8 cellular contexts compared by ENCODE assay signal in the genomic region with DNA sequence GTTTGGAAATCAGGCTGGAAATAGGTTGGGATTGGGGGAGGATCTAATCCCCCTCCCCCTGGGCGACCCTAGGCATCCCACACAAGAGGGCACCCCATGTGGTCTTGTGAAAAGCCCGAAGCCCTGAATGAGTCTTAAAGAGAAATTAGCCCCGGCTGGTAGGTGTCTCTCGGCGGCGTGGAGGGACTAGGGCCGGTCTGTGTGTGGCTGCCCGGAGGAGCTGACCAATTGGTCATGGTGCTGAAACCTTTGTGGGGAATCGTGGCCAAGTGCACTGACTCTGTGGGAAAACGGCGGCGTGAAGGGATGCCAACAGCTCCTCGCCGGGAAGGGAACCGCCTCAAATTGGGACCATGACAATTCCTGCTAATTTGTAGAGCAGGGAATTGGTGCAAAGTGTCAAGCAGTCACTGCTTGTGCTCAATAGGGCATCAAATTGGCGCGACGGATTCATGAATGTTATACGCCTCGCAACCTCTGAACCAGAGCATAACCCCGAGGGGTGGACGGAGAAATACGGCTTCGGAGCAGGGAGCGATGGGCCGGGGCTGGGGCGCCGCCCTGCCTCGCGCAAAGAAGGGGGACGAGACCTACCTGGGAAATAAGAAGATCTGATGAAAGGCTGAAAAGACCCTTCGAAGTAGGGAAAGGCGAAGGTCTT. TPM values are rescaled to one million over a fixed set of nuclear protein-coding genes. Genes with fewer than 3 reads are reported as not detected.
DNase-seq lines count a peak whose midpoint lies in the region; ATAC-seq and TF ChIP-seq lines count a peak whose summit lies in the region.

No MANE protein-coding gene starts in this region.

- peaks cover 11% of the 10 kb centered on the region for H3K36me3 Mint-ChIP-seq in activated CD4-positive, alpha-beta T cell treated with anti-CD3 and anti-CD28 coated beads, Interleukin-2, amount 10 ng/mL, durations not matched to agents 24 days and 14 days (ENCODE audit: low read depth)
- H3K36me3 Mint-ChIP-seq in activated CD8-positive, alpha-beta T cell treated with anti-CD3 and anti-CD28 coated beads for 36 hours (ENCODE audit: low read depth), result peaks cover 5% of the 10 kb centered on the region

- no peak for ATAC-seq in activated CD8-positive, alpha-beta T cell treated with anti-CD3 and anti-CD28 coated beads for 36 hours
- ATAC-seq in left ventricle myocardium superior, result peak; percentile 84
- ATAC-seq in GM21619 (IDR thresholded peaks at IDR 0.05; ENCODE audit: unreplicated experiment), result no peak

- no peak overlapping the region for H3K4me3 Mint-ChIP-seq in activated CD4-positive, alpha-beta T cell treated with anti-CD3 and anti-CD28 coated beads, Interleukin-2, amount 10 ng/mL, durations not matched to agents 24 days and 14 days
- no peak overlapping the region for H3K4me3 Mint-ChIP-seq in activated CD8-positive, alpha-beta T cell treated with anti-CD3 and anti-CD28 coated beads for 36 hours

- peaks cover 20% of the 10 kb centered on the region for H3K4me1 Mint-ChIP-seq in activated CD4-positive, alpha-beta T cell treated with anti-CD3 and anti-CD28 coated beads, Interleukin-2, amount 10 ng/mL, durations not matched to agents 24 days and 14 days
- peaks cover 25% of the 10 kb centered on the region for H3K4me1 Mint-ChIP-seq in activated CD8-positive, alpha-beta T cell treated with anti-CD3 and anti-CD28 coated beads for 36 hours (ENCODE audit: low read depth)

- TF ChIP-seq CTCF in activated CD8-positive, alpha-beta T cell treated with anti-CD3 and anti-CD28 coated beads for 36 hours (IDR thresholded peaks at IDR 0.05), result no peak

- CTCF ChIA-PET in activated CD8-positive, alpha-beta T cell treated with anti-CD3 and anti-CD28 coated beads for 36 hours (lab: Charles Lee), result interaction anchor here (1.1 to 1.8 kb wide), 3 partner anchors 19 to 209 kb away, joined by 3 to 7 read pairs (median 5); no protein-coding TSS in a partner anchor

- peak overlapping the region; percentile 22 for H3K27ac Mint-ChIP-seq in activated CD4-positive, alpha-beta T cell treated with anti-CD3 and anti-CD28 coated beads, Interleukin-2, amount 10 ng/mL, durations not matched to agents 24 days and 14 days
- no peak overlapping the region for H3K27ac Mint-ChIP-seq in activated CD8-positive, alpha-beta T cell treated with anti-CD3 and anti-CD28 coated beads for 36 hours

- no peak overlapping the region for H3K4me3 ChIP-seq in skeletal muscle cell (ENCODE audit: low read depth, low read length)

- peaks cover 76% of the 10 kb centered on the region for H3K27me3 Mint-ChIP-seq in activated CD4-positive, alpha-beta T cell treated with anti-CD3 and anti-CD28 coated beads, Interleukin-2, amount 10 ng/mL, durations not matched to agents 24 days and 14 days
- peaks cover 73% of the 10 kb centered on the region for H3K27me3 Mint-ChIP-seq in activated CD8-positive, alpha-beta T cell treated with anti-CD3 and anti-CD28 coated beads for 36 hours

- DNase-seq in activated CD4-positive, alpha-beta T cell treated with anti-CD3 and anti-CD28 coated beads, Interleukin-2, amount 10 ng/mL, durations not matched to agents 24 days and 14 days, result peak; percentile 66
- DNase-seq in activated CD4-positive, alpha-beta T cell treated with anti-CD3 and anti-CD28 coated beads, Interleukin-2, amount 50 U/mL, for 1 hour, result no peak
- DNase-seq in activated CD8-positive, alpha-beta T cell treated with anti-CD3 and anti-CD28 coated beads for 36 hours, result peak; percentile 27
- DNase-seq in left ventricle myocardium superior (peak; percentile 62), skeletal muscle cell (ENCODE audit: low read depth) (peak; percentile 19), SKM-1 (lab: John Stamatoyannopoulos, UW; ENCODE audit: unreplicated experiment) (no peak)
- no peak for DNase-seq in stimulated activated CD4-positive, alpha-beta T cell treated with anti-CD3 and anti-CD28 coated beads, Interleukin-4, amount 100 ng/mL, for 24 hours

- H3K9me3 Mint-ChIP-seq in activated CD4-positive, alpha-beta T cell treated with anti-CD3 and anti-CD28 coated beads, Interleukin-2, amount 10 ng/mL, durations not matched to agents 24 days and 14 days, result peaks cover 39% of the 10 kb centered on the region
- H3K9me3 Mint-ChIP-seq in activated CD8-positive, alpha-beta T cell treated with anti-CD3 and anti-CD28 coated beads for 36 hours, result no peaks in the 10 kb centered on the region

- intact Hi-C loops in activated CD4-positive, alpha-beta T cell treated with anti-CD3 and anti-CD28 coated beads, Interleukin-2, amount 10 ng/mL, durations not matched to agents 24 days and 14 days (cut with micrococcal nuclease), result no loop called here
- intact Hi-C loops in activated CD8-positive, alpha-beta T cell treated with anti-CD3 and anti-CD28 coated beads for 36 hours (cut with micrococcal nuclease), result loop anchor here (10.0 kb wide), 1 partner anchor 436 kb away; a partner anchor contains a TSS
- intact Hi-C loops in left ventricle myocardium superior (cut with micrococcal nuclease), result no loop called here

- POLR2A ChIA-PET in activated CD8-positive, alpha-beta T cell treated with anti-CD3 and anti-CD28 coated beads for 36 hours (lab: Charles Lee), result no interaction called here

RNA-seq across cellular contexts. Expression of a gene that starts 1.5 kb away (rescaled TPM):
- total RNA-seq in activated CD4-positive, alpha-beta T cell treated with anti-CD3 and anti-CD28 coated beads, Interleukin-2, amount 10 ng/mL, durations not matched to agents 24 days and 14 days, result not detected in 2 replicates
- total RNA-seq in activated CD8-positive, alpha-beta T cell treated with anti-CD3 and anti-CD28 coated beads for 36 hours, result not detected
- total RNA-seq in left ventricle myocardium superior, result not detected

Comparison
In these comparisons a context has a peak if more than half of its experiments do, and no peak if none do; other contexts are left out.
1. DNase-seq: peak in activated CD4-positive, alpha-beta T cell treated with anti-CD3 and anti-CD28 coated beads, Interleukin-2, amount 10 ng/mL, durations not matched to agents 24 days and 14 days (single experiment), activated CD8-positive, alpha-beta T cell treated with anti-CD3 and anti-CD28 coated beads for 36 hours (single experiment), left ventricle myocardium superior (single experiment) and skeletal muscle cell (single experiment); none in activated CD4-positive, alpha-beta T cell treated with anti-CD3 and anti-CD28 coated beads, Interleukin-2, amount 50 U/mL, for 1 hour (single experiment), stimulated activated CD4-positive, alpha-beta T cell treated with anti-CD3 and anti-CD28 coated beads, Interleukin-4, amount 100 ng/mL, for 24 hours (single experiment) and SKM-1 (single experiment).